14 cellular contexts compared by ENCODE assay signal in the genomic region with DNA sequence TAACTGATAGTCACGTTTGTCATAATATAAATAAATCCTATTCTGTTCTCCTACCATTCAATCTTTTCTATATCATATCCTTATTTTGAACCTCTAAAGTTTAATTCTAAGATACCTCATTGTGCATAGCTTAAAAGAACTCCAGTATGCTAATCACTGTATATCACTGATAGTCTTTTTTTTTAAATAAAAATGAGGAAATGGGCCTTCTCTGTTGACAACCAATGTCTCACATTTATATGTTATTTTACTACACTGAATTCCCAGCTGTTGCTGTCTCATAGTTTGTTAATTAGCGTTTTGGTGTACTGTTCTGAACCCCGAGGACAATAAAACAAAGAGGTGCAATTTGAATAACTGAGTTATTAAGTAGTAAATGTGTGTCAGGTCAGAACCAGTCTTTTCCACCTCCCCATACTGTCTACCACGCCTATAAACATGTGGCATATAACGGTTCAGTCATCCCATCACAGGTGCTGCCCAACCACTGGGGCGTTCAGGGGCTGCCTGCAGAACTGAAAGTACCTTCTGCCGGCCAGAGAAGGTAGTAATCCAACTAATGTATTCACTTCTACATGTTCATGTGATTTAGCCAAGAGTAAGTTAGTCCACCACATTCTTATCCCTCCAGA. TPM values are rescaled to one million over a fixed set of nuclear protein-coding genes. Genes with fewer than 3 reads are reported as not detected.
DNase-seq lines count a peak whose midpoint lies in the region; ATAC-seq, FAIRE-seq and TF ChIP-seq lines count a peak whose summit lies in the region.
"Had no signal": no experiment of that assay in that cellular context is flagged by ENCODE, and none has a peak within 500 bp of the region (broad histone marks: within the 10 kb centered on the region; RNA-seq: fewer than 3 reads in every experiment).

No MANE protein-coding gene starts in this region.

- no peaks in the 10 kb centered on the region for H3K9me3 Mint-ChIP-seq in CD8-positive, alpha-beta T cell
- H3K9me3 Mint-ChIP-seq in Caco-2 (ENCODE audit: unreplicated experiment): no peaks in the 10 kb centered on the region
- H3K9me3 Mint-ChIP-seq: H9, nephron had no signal

- POLR2A ChIA-PET in CD8-positive, alpha-beta T cell (lab: Charles Lee): interaction anchor here (0.6 kb wide), 1 partner anchor 107 kb away, joined by 3 read pairs; no protein-coding TSS in a partner anchor
- POLR2A ChIA-PET in Caco-2 (lab: Charles Lee): no interaction called here

- peak; percentile 76 for ATAC-seq in CD8-positive, alpha-beta T cell
- ATAC-seq in GM19328 (IDR thresholded peaks at IDR 0.05; ENCODE audit: unreplicated experiment): peak; percentile 99
- peak; percentile 83 for ATAC-seq in HG02970 (IDR thresholded peaks at IDR 0.05; ENCODE audit: low FRiP score, unreplicated experiment)

- H3K27me3 ChIP-seq in CD8-positive, alpha-beta T cell (ENCODE audit: insufficient read depth, low read length): no peaks in the 10 kb centered on the region
- H3K27me3 ChIP-seq in Caco-2 (replicated peaks; ENCODE audit: control insufficient read depth, insufficient read depth, low read length): no peaks in the 10 kb centered on the region
- H3K27me3 ChIP-seq: BLaER1 had no signal

- no peak overlapping the region for H3K27ac ChIP-seq in CD8-positive, alpha-beta T cell (ENCODE audit: low read depth, low read length)
- H3K27ac ChIP-seq: BLaER1 had no signal

- peak overlapping the region; percentile 13 for H3K4me3 Mint-ChIP-seq in CD8-positive, alpha-beta T cell
- H3K4me3 Mint-ChIP-seq in Caco-2 (ENCODE audit: unreplicated experiment): no peak overlapping the region
- H3K4me3 Mint-ChIP-seq: H9; nephron; T-helper 2 cell treated with Interferon-gamma antibody and Interleukin-4, amounts not matched to agents 5 μg/mL and 100 μg/mL, for 36 hours had no signal

- no peaks in the 10 kb centered on the region for H3K27me3 Mint-ChIP-seq in CD8-positive, alpha-beta T cell (ENCODE audit: low read depth)
- H3K27me3 Mint-ChIP-seq in Caco-2 (ENCODE audit: insufficient read depth, unreplicated experiment): no peaks in the 10 kb centered on the region

- H3K4me3 ChIP-seq in CD8-positive, alpha-beta T cell (ENCODE audit: low read depth, low read length): no peak overlapping the region
- no peak overlapping the region for H3K4me3 ChIP-seq in Caco-2 (ENCODE audit: low read depth, low read length)
- H3K4me3 ChIP-seq: BLaER1 had no signal

- peaks cover 69% of the 10 kb centered on the region for H3K4me1 Mint-ChIP-seq in CD8-positive, alpha-beta T cell (ENCODE audit: low read depth)
- H3K4me1 Mint-ChIP-seq in Caco-2 (ENCODE audit: low read depth, unreplicated experiment): no peaks in the 10 kb centered on the region

- peak; percentile 26 for FAIRE-seq in RCC 7860 (lab: Jason Lieb, UNC)
- FAIRE-seq: astrocyte had no signal

- no peak for TF ChIP-seq CTCF in CD8-positive, alpha-beta T cell (IDR thresholded peaks at IDR 0.05)
- no peak for TF ChIP-seq CTCF in Caco-2 (IDR thresholded peaks at IDR 0.05; ENCODE audit: insufficient read depth in 1 of 2, low read depth in 1 of 2, low read length in 1 of 2, severe bottlenecking in 1 of 2, unreplicated experiment in 1 of 2)

- peaks cover 45% of the 10 kb centered on the region for H3K4me1 ChIP-seq in CD8-positive, alpha-beta T cell (ENCODE audit: insufficient read depth, low read length)
- no peaks in the 10 kb centered on the region for H3K4me1 ChIP-seq in Caco-2
- H3K4me1 ChIP-seq: BLaER1 had no signal

- intact Hi-C loops in CD8-positive, alpha-beta T cell (cut with DNase I, micrococcal nuclease): no loop called here
- intact Hi-C loops in Caco-2 (cut with micrococcal nuclease; ENCODE audit: unreplicated experiment): no loop called here

- CTCF ChIA-PET in CD8-positive, alpha-beta T cell (lab: Charles Lee): no interaction called here
- CTCF ChIA-PET in Caco-2 (lab: Charles Lee): no interaction called here

- peak in 2 of 7 experiments; percentile 15 to 22 for DNase-seq in CD8-positive, alpha-beta T cell
- DNase-seq in RCC 7860 (ENCODE audit: low spot score) (no peak), Caco-2 (no peak), NCI-H524 treated with DMSO at 0.1 percent for 48 hours (lab: John Stamatoyannopoulos, UW) (no peak), mucosa of gallbladder (ENCODE audit: low spot score) (no peak), SIG-M5 (lab: John Stamatoyannopoulos, UW) (no peak)
- DNase-seq: H9, NCI-H187 treated with DMSO at 0.1 percent for 48 hours had no signal

- peaks cover 72% of the 10 kb centered on the region for H3K36me3 Mint-ChIP-seq in CD8-positive, alpha-beta T cell
- peaks cover 7% of the 10 kb centered on the region for H3K36me3 Mint-ChIP-seq in Caco-2 (ENCODE audit: insufficient read depth, unreplicated experiment)

- H3K36me3 ChIP-seq in CD8-positive, alpha-beta T cell (ENCODE audit: insufficient read depth, low read length): peaks cover 10% of the 10 kb centered on the region
- H3K36me3 ChIP-seq in Caco-2 (ENCODE audit: control insufficient read depth, insufficient read depth, low read length): no peaks in the 10 kb centered on the region

- no TSS peak for BruUV-seq in Caco-2 (replicated peaks; lab: Mats Ljungman, UMichigan)

- no peaks in the 10 kb centered on the region for H3K9me3 ChIP-seq in CD8-positive, alpha-beta T cell (ENCODE audit: low read length)
- no peaks in the 10 kb centered on the region for H3K9me3 ChIP-seq in Caco-2
- H3K9me3 ChIP-seq: BLaER1 had no signal

- H3K27ac Mint-ChIP-seq in CD8-positive, alpha-beta T cell: peak overlapping the region; percentile 75
- H3K27ac Mint-ChIP-seq in Caco-2 (ENCODE audit: unreplicated experiment): no peak overlapping the region
- H3K27ac Mint-ChIP-seq: H9; nephron; T-helper 2 cell treated with Interferon-gamma antibody and Interleukin-4, amounts not matched to agents 5 μg/mL and 100 μg/mL, for 36 hours had no signal

RNA-seq across cellular contexts. Expression of gene CBLB, which starts 14.9 kb away (rescaled TPM):
- total RNA-seq in CD8-positive, alpha-beta T cell: 100 to 1,000 TPM; 133 to 140 TPM
- total RNA-seq in Caco-2 (2022): 29.6 and 34.3 TPM in 2 replicates
- total RNA-seq in mucosa of gallbladder: 33.6 TPM
